In genomic region chrX:127317159-127317558, GRCh38 we compare ENCODE assay signal across 17 cellular contexts.
A peak's percentile ranks its signal among the peaks of the same experiment; 100 is the strongest.
DNase-seq lines count a peak whose midpoint lies in the region; ATAC-seq, FAIRE-seq and TF ChIP-seq lines count a peak whose summit lies in the region.
"Had no signal": no experiment of that assay in that cellular context is flagged by ENCODE, and none has a peak within 500 bp of the region (broad histone marks: within the 10 kb centered on the region; RNA-seq: fewer than 3 reads in every experiment).

No MANE protein-coding gene starts in this region.

- peak overlapping the region; percentile 22; the same call in 1 of the 2 replicates for H3K4me2 ChIP-seq in PC-3 (ENCODE audit: low read length)
- H3K4me2 ChIP-seq: BLaER1 had no signal

- TF ChIP-seq CTCF in PC-3 (conservative IDR thresholded peaks at IDR 0.05; ENCODE audit: low read depth, low read length) (no peak), D721Med (IDR thresholded peaks at IDR 0.05; ENCODE audit: insufficient read depth, missing control alignments) (no peak)

- H3K9ac ChIP-seq in PC-3 (ENCODE audit: low read length) = no peak overlapping the region
- H3K9ac ChIP-seq: BLaER1 had no signal

- intact Hi-C loops in PC-3 (cut with micrococcal nuclease) = no loop called here

- H3K4me3 ChIP-seq in PC-3 (ENCODE audit: low read length) = no peak overlapping the region
- H3K4me3 ChIP-seq: BLaER1 had no signal

- CTCF ChIA-PET in PC-3 (lab: Charles Lee) = no interaction called here

- BruUV-seq in PC-3 (replicated peaks; lab: Mats Ljungman, UMichigan) = no TSS peak

- no peaks in the 10 kb centered on the region for H3K36me3 ChIP-seq in PC-3 (ENCODE audit: low read depth, low read length)
- H3K36me3 ChIP-seq: BLaER1 had no signal

- no peaks in the 10 kb centered on the region for H4K20me1 ChIP-seq in PC-3 (ENCODE audit: low read length)
- H4K20me1 ChIP-seq: BLaER1 had no signal

- H3K27ac ChIP-seq in PC-3 (ENCODE audit: low read length) = no peak overlapping the region
- H3K27ac ChIP-seq: BLaER1, HL-60 had no signal

- no peak for FAIRE-seq in D721Med (lab: Jason Lieb, UNC)
- FAIRE-seq: HepG2 had no signal

- no peaks in the 10 kb centered on the region for H3K27me3 ChIP-seq in PC-3 (ENCODE audit: low read length)

- H2AFZ ChIP-seq in PC-3 (ENCODE audit: low read length) = no peak overlapping the region

- no peaks in the 10 kb centered on the region for H3K4me1 ChIP-seq in PC-3 (ENCODE audit: insufficient read depth, low read length)
- H3K4me1 ChIP-seq: BLaER1 had no signal

- POLR2A ChIA-PET in PC-3 (lab: Charles Lee; ENCODE audit: unreplicated experiment) = no interaction called here

- peak; percentile 38 for ATAC-seq in PC-3
- no peak for ATAC-seq in activated CD4-positive, CD25-positive, alpha-beta regulatory T cell treated with anti-CD3 and anti-CD28 coated beads, Interleukin-2, amount 50 U/mL, for 24 hours
- ATAC-seq: CD8-positive, alpha-beta T cell; HepG2 had no signal

- DNase-seq in SIG-M5 treated with dmso at 0.1 percent for 504 hours (lab: John Stamatoyannopoulos, UW; ENCODE audit: unreplicated experiment) = peak; percentile 0
- no peak for DNase-seq in SIG-M5 (lab: John Stamatoyannopoulos, UW)
- peak; percentile 11 for DNase-seq in HT-29 (ENCODE audit: low spot score)
- DNase-seq in PC-3 = peak; percentile 61
- DNase-seq in NCI-H82 treated with DMSO at 0.1 percent for 48 hours (lab: John Stamatoyannopoulos, UW; ENCODE audit: unreplicated experiment) = no peak
- DNase-seq in D721Med (ENCODE audit: insufficient read length, low spot score) = no peak
- DNase-seq: 8988T, DMS79 treated with DMSO at 0.1 percent for 48 hours, GF-D8, GOT3, H9, KBM-7 had no signal

- H3F3A ChIP-seq in PC-3 (ENCODE audit: low read length, unreplicated experiment) = no peaks in the 10 kb centered on the region

- no peaks in the 10 kb centered on the region for H3K79me2 ChIP-seq in PC-3 (ENCODE audit: low read length)

- H3K9me2 ChIP-seq in PC-3 (replicated peaks; ENCODE audit: low read length) = no peaks in the 10 kb centered on the region

- H3K9me3 ChIP-seq in PC-3 (ENCODE audit: low read length) = no peaks in the 10 kb centered on the region
- H3K9me3 ChIP-seq: BLaER1 had no signal

Comparison
In these comparisons a context has a peak if more than half of its experiments do, and no peak if none do; other contexts are left out.
1. DNase-seq: peak in SIG-M5 treated with dmso at 0.1 percent for 504 hours (single experiment), HT-29 (single experiment) and PC-3 (single experiment); none in SIG-M5 (single experiment), NCI-H82 treated with DMSO at 0.1 percent for 48 hours (single experiment) and D721Med (single experiment).